Comparison of ENCODE assay signal across 9 cellular contexts in genomic region chr15:76337739-76338554, GRCh38. TPM values are rescaled to one million over a fixed set of nuclear protein-coding genes. Genes with fewer than 3 reads are reported as not detected.
DNase-seq lines count a peak whose midpoint lies in the region; ATAC-seq and TF ChIP-seq lines count a peak whose summit lies in the region.
"Had no signal": no experiment of that assay in that cellular context is flagged by ENCODE, and none has a peak within 500 bp of the region (broad histone marks: within the 10 kb centered on the region; RNA-seq: fewer than 3 reads in every experiment).

No MANE protein-coding gene starts in this region.

- H3K27ac Mint-ChIP-seq in CD4-positive, CD25-positive, alpha-beta regulatory T cell, result no peak overlapping the region
- H3K27ac Mint-ChIP-seq in chondrocyte (ENCODE audit: unreplicated experiment), result no peak overlapping the region

- H3K27me3 Mint-ChIP-seq in CD4-positive, CD25-positive, alpha-beta regulatory T cell, result peaks cover 91% of the 10 kb centered on the region
- peaks cover 69% of the 10 kb centered on the region for H3K27me3 Mint-ChIP-seq in chondrocyte (ENCODE audit: low read depth)

- H3K9me3 ChIP-seq in CD4-positive, CD25-positive, alpha-beta regulatory T cell (ENCODE audit: control insufficient read depth in 2 of 2, low read length in 2 of 2), result no peaks in the 10 kb centered on the region
- no peaks in the 10 kb centered on the region for H3K9me3 ChIP-seq in mucosa of rectum (ENCODE audit: control insufficient read depth in 2 of 2, low read length in 2 of 2)

- H3K36me3 ChIP-seq in CD4-positive, CD25-positive, alpha-beta regulatory T cell (ENCODE audit: control insufficient read depth, insufficient read depth, low read length), result no peaks in the 10 kb centered on the region
- no peaks in the 10 kb centered on the region for H3K36me3 ChIP-seq in mucosa of rectum (ENCODE audit: control insufficient read depth in 2 of 2, insufficient read depth in 2 of 2, low read length in 2 of 2)

- peaks cover 8 to 66% (median 43%) of the 10 kb centered on the region in 4 donors for H3K4me1 Mint-ChIP-seq in CD4-positive, CD25-positive, alpha-beta regulatory T cell
- peaks cover 48% of the 10 kb centered on the region for H3K4me1 Mint-ChIP-seq in chondrocyte (ENCODE audit: low read depth)

- H3K4me3 ChIP-seq in CD4-positive, CD25-positive, alpha-beta regulatory T cell (ENCODE audit: low read depth, low read length), result peak overlapping the region; percentile 71
- peak overlapping the region; percentile 38 to 69 for H3K4me3 ChIP-seq in mucosa of rectum (ENCODE audit: low read length in 2 of 2)

- ATAC-seq in CD4-positive, CD25-positive, alpha-beta regulatory T cell (ENCODE audit: low read depth in 2 of 2), result no peak
- no peak for ATAC-seq in GM21423 (IDR thresholded peaks at IDR 0.05; ENCODE audit: unreplicated experiment)

- H3K4me3 Mint-ChIP-seq in CD4-positive, CD25-positive, alpha-beta regulatory T cell, result peak overlapping the region; percentile 78 to 96 (median 88)
- no peak overlapping the region for H3K4me3 Mint-ChIP-seq in chondrocyte (ENCODE audit: unreplicated experiment)

- DNase-seq in CD4-positive, CD25-positive, alpha-beta regulatory T cell, result peak in 2 of 3 donors; percentile 30 to 50
- peak; percentile 59 for DNase-seq in HuH-7.5 (ENCODE audit: low spot score)
- peak; percentile 29 for DNase-seq in activated naive CD4-positive, alpha-beta T cell treated with anti-CD3 and anti-CD28 coated beads, Interleukin-2, amount 50 U/mL, for 16 hours
- no peak for DNase-seq in hippocampal formation (lab: John Stamatoyannopoulos, UW)
- no peak for DNase-seq in putamen (ENCODE audit: low spot score)
- no peak for DNase-seq in chondrocyte (ENCODE audit: low spot score)

- H3K4me1 ChIP-seq in CD4-positive, CD25-positive, alpha-beta regulatory T cell (ENCODE audit: control insufficient read depth, insufficient read depth, low read length, poor library complexity, severe bottlenecking), result peaks cover 77% of the 10 kb centered on the region
- peaks cover 47 to 57% of the 10 kb centered on the region in 2 donors for H3K4me1 ChIP-seq in mucosa of rectum (ENCODE audit: control insufficient read depth in 2 of 2, insufficient read depth in 2 of 2, low read length in 2 of 2)

- H3K36me3 Mint-ChIP-seq in CD4-positive, CD25-positive, alpha-beta regulatory T cell, result no peaks in the 10 kb centered on the region
- H3K36me3 Mint-ChIP-seq in chondrocyte (ENCODE audit: low read depth), result peaks cover 6% of the 10 kb centered on the region

- TF ChIP-seq CTCF in chondrocyte (IDR thresholded peaks at IDR 0.05), result no peak

- H3K9me3 Mint-ChIP-seq in CD4-positive, CD25-positive, alpha-beta regulatory T cell, result peaks cover 0 to 6% (median 0%) of the 10 kb centered on the region in 7 donors
- H3K9me3 Mint-ChIP-seq in chondrocyte (ENCODE audit: low read depth), result no peaks in the 10 kb centered on the region

- H3K9ac ChIP-seq in mucosa of rectum (ENCODE audit: low read depth in 1 of 2, low read length in 2 of 2), result peak overlapping the region in 1 of 2 donors; percentile 10

- peaks cover 35% of the 10 kb centered on the region for H3K27me3 ChIP-seq in CD4-positive, CD25-positive, alpha-beta regulatory T cell (ENCODE audit: control insufficient read depth, insufficient read depth, low read length)
- H3K27me3 ChIP-seq in mucosa of rectum (ENCODE audit: control insufficient read depth in 2 of 2, insufficient read depth in 2 of 2, low read length in 2 of 2), result peaks cover 68 to 82% of the 10 kb centered on the region in 2 donors

- no peak overlapping the region for H3K27ac ChIP-seq in CD4-positive, CD25-positive, alpha-beta regulatory T cell (ENCODE audit: insufficient read depth, low read length, poor library complexity, severe bottlenecking)
- H3K27ac ChIP-seq in mucosa of rectum (ENCODE audit: low read depth in 2 of 2, low read length in 2 of 2), result no peak overlapping the region

RNA-seq across cellular contexts. Expression of gene ISL2, which starts 1.4 kb away (rescaled TPM):
- 1.4 TPM for total RNA-seq in CD4-positive, CD25-positive, alpha-beta regulatory T cell
- polyA plus RNA-seq in CD4-positive, CD25-positive, alpha-beta regulatory T cell, result not detected
- not detected in 3 replicates for total RNA-seq in chondrocyte
- total RNA-seq: temporal lobe had no signal

RNA-seq across cellular contexts. Expression of gene ETFA, which starts 26.7 kb away (rescaled TPM):
- 44.5 TPM for total RNA-seq in CD4-positive, CD25-positive, alpha-beta regulatory T cell
- 100 to 1,000 TPM in 3 of 4 donors, 10 to 100 TPM in 1; 98.0 to 166 (median 120) TPM for polyA plus RNA-seq in CD4-positive, CD25-positive, alpha-beta regulatory T cell
- 111 to 120 TPM (median 117 TPM) in 3 replicates for total RNA-seq in chondrocyte

Comparison
In these comparisons a context has a peak if more than half of its experiments do, and no peak if none do; other contexts are left out.
1. DNase-seq: peak in CD4-positive, CD25-positive, alpha-beta regulatory T cell (2 of 3), HuH-7.5 (single experiment) and activated naive CD4-positive, alpha-beta T cell treated with anti-CD3 and anti-CD28 coated beads, Interleukin-2, amount 50 U/mL, for 16 hours (single experiment); none in hippocampal formation (0 of 2), putamen (single experiment) and chondrocyte (single experiment).